ENCODE assay signal across 8 cellular contexts in genomic region chr12:125065753-125066570, GRCh38. TPM values are rescaled to one million over a fixed set of nuclear protein-coding genes. Genes with fewer than 3 reads are reported as not detected.
DNase-seq lines count a peak whose midpoint lies in the region; ATAC-seq and TF ChIP-seq lines count a peak whose summit lies in the region.

No MANE protein-coding gene starts in this region.

- CTCF ChIA-PET in MCF 10A (lab: Yijun Ruan, JAX) = interaction anchor here (1.8 kb wide), 1 partner anchor 13 kb away, joined by 6 read pairs; no protein-coding TSS in a partner anchor

- H3K36me3 Mint-ChIP-seq in MCF 10A (ENCODE audit: insufficient read depth, unreplicated experiment) (peaks cover 6% of the 10 kb centered on the region), mesothelial cell of epicardium (no peaks in the 10 kb centered on the region)

- ATAC-seq in HG03342 (IDR thresholded peaks at IDR 0.05; ENCODE audit: unreplicated experiment) (peak; percentile 31), GM19023 (IDR thresholded peaks at IDR 0.05; ENCODE audit: unreplicated experiment) (no peak)

- POLR2A ChIA-PET in MCF 10A (lab: Yijun Ruan, JAX) = interaction anchor here (0.6 to 2.6 kb wide), 6 partner anchors 10 to 514 kb away, joined by 3 to 17 read pairs (median 6); partner anchors contain the start of gene UBC

- H3K4me1 Mint-ChIP-seq in MCF 10A (ENCODE audit: insufficient read depth, unreplicated experiment) = peaks cover 15% of the 10 kb centered on the region
- H3K4me1 Mint-ChIP-seq in mesothelial cell of epicardium = peaks cover 20% of the 10 kb centered on the region

- peak overlapping the region; percentile 92 for H3K4me3 ChIP-seq in GM12875 (ENCODE audit: low read depth, low read length)

- H3K9me3 Mint-ChIP-seq in MCF 10A (ENCODE audit: unreplicated experiment) = no peaks in the 10 kb centered on the region
- H3K9me3 Mint-ChIP-seq in mesothelial cell of epicardium = peaks cover 4% of the 10 kb centered on the region

- intact Hi-C loops in MCF 10A (cut with micrococcal nuclease) = loop anchor here (1.0 to 5.0 kb wide), 2 partner anchors 13 to 74 kb away; partner anchors contain the start of gene BRI3BP

- H3K27me3 Mint-ChIP-seq in MCF 10A (ENCODE audit: insufficient read depth, unreplicated experiment) = no peaks in the 10 kb centered on the region
- peaks cover 7% of the 10 kb centered on the region for H3K27me3 Mint-ChIP-seq in mesothelial cell of epicardium (ENCODE audit: low read depth)

- no peak for TF ChIP-seq CTCF in GM12875 (IDR thresholded peaks at IDR 0.05; ENCODE audit: borderline replicate concordance, insufficient read depth, low read depth, low read length)
- TF ChIP-seq CTCF in MCF 10A (IDR thresholded peaks at IDR 0.05; ENCODE audit: unreplicated experiment) = no peak
- TF ChIP-seq CTCF in mesothelial cell of epicardium (IDR thresholded peaks at IDR 0.05; ENCODE audit: unreplicated experiment) = no peak

- H3K4me3 Mint-ChIP-seq in MCF 10A (ENCODE audit: unreplicated experiment) (peak overlapping the region; percentile 88), mesothelial cell of epicardium (peak overlapping the region; percentile 82)

- DNase-seq in MCF 10A (ENCODE audit: unreplicated experiment) = peak; percentile 21
- no peak for DNase-seq in mesothelial cell of epicardium (ENCODE audit: low spot score in 2 of 2, unreplicated experiment in 2 of 2)
- DNase-seq in NOMO-1 treated with DMSO at 0.1 percent for 48 hours (lab: John Stamatoyannopoulos, UW; ENCODE audit: unreplicated experiment) = no peak
- no peak for DNase-seq in kidney tubule cell (ENCODE audit: low spot score)
- no peak for DNase-seq in NCI-H2081 treated with DMSO at 0.1 percent for 48 hours (lab: John Stamatoyannopoulos, UW)

- TSS peak; percentile 41 for BruUV-seq in MCF 10A (replicated peaks; lab: Mats Ljungman, UMichigan)

- peak overlapping the region; percentile 73 for H3K27ac Mint-ChIP-seq in MCF 10A (ENCODE audit: low read depth, unreplicated experiment)
- peak overlapping the region; percentile 53 for H3K27ac Mint-ChIP-seq in mesothelial cell of epicardium

RNA-seq across cellular contexts. Expression of gene AACS, which starts 0.7 kb away (rescaled TPM):
- total RNA-seq in MCF 10A (2022) = 52.0 and 52.8 TPM in 2 replicates
- total RNA-seq in mesothelial cell of epicardium = 31.4 to 34.6 TPM (median 34.4 TPM) in 3 replicates
